Comparison of ENCODE assay signal across 1 cellular context in genomic region chr19:33291623-33292534, GRCh38.
TF ChIP-seq lines count a peak whose summit lies in the region.

No MANE protein-coding gene starts in this region.

TF ChIP-seq in HepG2, 621 proteins besides CTCF, POLR2A, EP300 and RAD21 (continued from another document and continues in another):
- TF ChIP-seq ZNF512B (CRISPR knock-in tag; IDR thresholded peaks at IDR 0.05; ENCODE audit: borderline replicate concordance): 0 out of 2 replicates have a peak, but pooled peaks have one; percentile 73
- TF ChIP-seq ZNF383 (CRISPR knock-in tag; IDR thresholded peaks at IDR 0.05; ENCODE audit: borderline replicate concordance): no peak
- no peak for TF ChIP-seq TRIM24 (CRISPR knock-in tag; IDR thresholded peaks at IDR 0.05)
- no peak for TF ChIP-seq ZNF292 (CRISPR knock-in tag; IDR thresholded peaks at IDR 0.05; ENCODE audit: borderline replicate concordance, low read depth)
- 0 out of 2 replicates have a peak, but pooled peaks have one; percentile 22 for TF ChIP-seq TARDBP (CRISPR knock-in tag; IDR thresholded peaks at IDR 0.05)
- TF ChIP-seq ZFP82 (CRISPR knock-in tag; IDR thresholded peaks at IDR 0.05; ENCODE audit: borderline replicate concordance): no peak
- no peak for TF ChIP-seq ZSCAN21 (CRISPR knock-in tag; IDR thresholded peaks at IDR 0.05; ENCODE audit: borderline replicate concordance)
- TF ChIP-seq HNRNPLL (IDR thresholded peaks at IDR 0.05; ENCODE audit: low read depth, low read length, poor library complexity, severe bottlenecking): no peak
- no peak for TF ChIP-seq KDM6A (CRISPR knock-in tag; IDR thresholded peaks at IDR 0.05; ENCODE audit: low read depth)
- no peak for TF ChIP-seq ZBTB44 (CRISPR knock-in tag; IDR thresholded peaks at IDR 0.05)
- TF ChIP-seq MAX (IDR thresholded peaks at IDR 0.05): peak; percentile 51
- no peak for TF ChIP-seq BCLAF1 (IDR thresholded peaks at IDR 0.05)
- no peak for TF ChIP-seq SRSF4 (IDR thresholded peaks at IDR 0.05; ENCODE audit: low read depth, low read length, poor library complexity, severe bottlenecking)
- no peak for TF ChIP-seq ATF3 (CRISPR knock-in tag; IDR thresholded peaks at IDR 0.05)
- no peak for TF ChIP-seq ZC3H13 (CRISPR knock-in tag; IDR thresholded peaks at IDR 0.05)
- no peak for TF ChIP-seq KAT2B (IDR thresholded peaks at IDR 0.05; ENCODE audit: borderline replicate concordance, low read depth, low read length)
- TF ChIP-seq ZNF770 (CRISPR knock-in tag; IDR thresholded peaks at IDR 0.05): peak; percentile 63; the same call in 1 of the 2 replicates
- TF ChIP-seq ZNF75D (CRISPR knock-in tag; IDR thresholded peaks at IDR 0.05; ENCODE audit: borderline replicate concordance): no peak
- no peak for TF ChIP-seq E2F2 (CRISPR knock-in tag; IDR thresholded peaks at IDR 0.05; ENCODE audit: borderline replicate concordance)
- no peak for TF ChIP-seq TERF1 (CRISPR knock-in tag; IDR thresholded peaks at IDR 0.05)
- no peak for TF ChIP-seq SP140L (CRISPR knock-in tag; IDR thresholded peaks at IDR 0.05; ENCODE audit: borderline replicate concordance)
- TF ChIP-seq NPAS2 (CRISPR knock-in tag; IDR thresholded peaks at IDR 0.05; ENCODE audit: borderline replicate concordance): no peak
- TF ChIP-seq SP5 (CRISPR knock-in tag; IDR thresholded peaks at IDR 0.05; ENCODE audit: borderline replicate concordance, low read depth): no peak
- no peak for TF ChIP-seq MIXL1 (CRISPR knock-in tag; IDR thresholded peaks at IDR 0.05)
- no peak for TF ChIP-seq ZNF510 (CRISPR knock-in tag; IDR thresholded peaks at IDR 0.05; ENCODE audit: low read depth)
- TF ChIP-seq UBTF (CRISPR knock-in tag; IDR thresholded peaks at IDR 0.05): peak; percentile 47; the same call in 1 of the 2 replicates
- no peak for TF ChIP-seq ZBTB33 (CRISPR knock-in tag; IDR thresholded peaks at IDR 0.05)
- TF ChIP-seq SMYD3 (CRISPR knock-in tag; IDR thresholded peaks at IDR 0.05): no peak
- no peak for TF ChIP-seq PAF1 (CRISPR knock-in tag; IDR thresholded peaks at IDR 0.05)
- TF ChIP-seq ZFP91 (CRISPR knock-in tag; IDR thresholded peaks at IDR 0.05; ENCODE audit: borderline replicate concordance): peak; percentile 37; the same call in 1 of the 2 replicates
- TF ChIP-seq ARNTL (CRISPR knock-in tag; IDR thresholded peaks at IDR 0.05): 0 out of 2 replicates have a peak, but pooled peaks have one; percentile 5
- no peak for TF ChIP-seq GRHL1 (CRISPR knock-in tag; conservative IDR thresholded peaks at IDR 0.05)
- TF ChIP-seq ZNF883 (CRISPR knock-in tag; IDR thresholded peaks at IDR 0.05; ENCODE audit: not compliant biosample characterization): no peak
- no peak for TF ChIP-seq ZNF772 (CRISPR knock-in tag; IDR thresholded peaks at IDR 0.05)
- 0 out of 2 replicates have a peak, but pooled peaks have one; percentile 69 for TF ChIP-seq ZNF746 (CRISPR knock-in tag; IDR thresholded peaks at IDR 0.05)
- TF ChIP-seq ERF (CRISPR knock-in tag; IDR thresholded peaks at IDR 0.05): no peak
- TF ChIP-seq DDIT3 (CRISPR knock-in tag; IDR thresholded peaks at IDR 0.05): no peak
